8 cellular contexts compared by ENCODE assay signal in the genomic region with DNA sequence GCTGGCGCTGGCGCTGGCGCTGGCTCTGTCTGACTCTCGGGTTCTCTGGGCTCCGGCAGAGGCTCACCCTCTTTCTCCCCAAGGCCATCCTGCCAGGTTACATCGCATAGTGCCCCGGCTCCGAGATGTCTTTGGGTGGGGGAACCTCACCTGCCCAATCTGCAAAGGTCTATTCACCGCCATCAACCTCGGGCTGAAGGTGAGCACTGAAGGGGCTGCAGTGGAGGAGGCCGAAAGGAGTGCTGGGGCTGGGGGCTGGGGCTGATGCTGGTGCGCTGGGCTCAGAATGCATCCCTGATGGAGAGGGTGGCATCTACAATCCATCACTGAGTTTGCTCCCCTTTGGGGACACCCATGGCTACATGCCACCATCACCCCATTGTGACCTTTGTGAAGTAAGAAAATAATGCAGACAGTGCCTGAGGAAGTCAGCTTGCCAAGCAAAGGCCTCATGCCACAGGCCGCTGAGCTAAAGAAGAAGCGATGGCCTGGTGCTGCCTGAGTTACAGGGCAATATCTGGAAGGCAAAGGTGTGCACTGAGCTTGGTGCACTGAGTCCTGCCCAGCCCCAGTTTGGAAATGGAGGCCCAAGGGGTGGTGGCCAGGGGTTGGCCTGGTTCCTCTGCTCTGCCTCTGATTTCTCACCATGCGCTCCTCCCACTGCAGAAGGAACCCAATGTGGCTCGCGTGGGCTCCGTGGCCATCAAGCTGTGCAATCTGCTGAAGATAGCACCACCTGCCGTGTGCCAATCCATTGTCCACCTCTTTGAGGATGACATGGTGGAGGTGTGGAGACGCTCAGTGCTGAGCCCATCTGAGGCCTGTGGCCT. TPM values are rescaled to one million over a fixed set of nuclear protein-coding genes. Genes with fewer than 3 reads are reported as not detected.
DNase-seq lines count a peak whose midpoint lies in the region; ATAC-seq and TF ChIP-seq lines count a peak whose summit lies in the region.

No MANE protein-coding gene starts in this region.

- ATAC-seq in GM18505 (IDR thresholded peaks at IDR 0.05; ENCODE audit: unreplicated experiment) (peak; percentile 5), SK-N-SH treated with all-trans-retinoic acid at 6 μM for 48 hours (peak; percentile 5; the same call in 2 of the 3 replicates), gastrocnemius medialis (peak in 1 of 2 donors; percentile 1), HG02938 (IDR thresholded peaks at IDR 0.05; ENCODE audit: unreplicated experiment) (no peak), GM18502 (IDR thresholded peaks at IDR 0.05; ENCODE audit: poor library complexity, unreplicated experiment) (no peak)

- H3K27me3 ChIP-seq in gastrocnemius medialis, result no peaks in the 10 kb centered on the region

- in situ Hi-C loops in gastrocnemius medialis (cut with MboI; ENCODE audit: low sequenced_read_pairs in 4 of 4), result no loop called here

- intact Hi-C loops in gastrocnemius medialis (cut with DNase I; ENCODE audit: low total_unique reads), result loop anchor here (1.0 to 10.0 kb wide), 7 partner anchors 28 to 604 kb away; a partner anchor contains a TSS

- H3K9me3 ChIP-seq in gastrocnemius medialis, result no peaks in the 10 kb centered on the region

- TF ChIP-seq CTCF in fibroblast of villous mesenchyme (IDR thresholded peaks at IDR 0.05; ENCODE audit: insufficient read depth, low read depth, low read length) (no peak), gastrocnemius medialis (IDR thresholded peaks at IDR 0.05 in 4 of 5, conservative IDR thresholded peaks at IDR 0.05 in 1 of 5) (no peak)

- no peak for TF ChIP-seq POLR2A in GM18505 (IDR thresholded peaks at IDR 0.05; ENCODE audit: borderline replicate concordance, extremely low read depth, insufficient read depth, insufficient read length)
- TF ChIP-seq POLR2A in gastrocnemius medialis (IDR thresholded peaks at IDR 0.05), result no peak

- no peak for DNase-seq in fibroblast of villous mesenchyme (ENCODE audit: low read depth)
- no peak for DNase-seq in gastrocnemius medialis
- no peak for DNase-seq in SW480 (ENCODE audit: low spot score)
- no peak for DNase-seq in amygdala (lab: John Stamatoyannopoulos, UW)

- H3K4me1 ChIP-seq in gastrocnemius medialis, result peaks cover 16 to 17% of the 10 kb centered on the region in 2 donors

- H3K4me3 ChIP-seq in fibroblast of villous mesenchyme (ENCODE audit: low read depth, low read length), result peak overlapping the region; percentile 82
- H3K4me3 ChIP-seq in gastrocnemius medialis, result peak overlapping the region; percentile 77 to 92 (median 86)

- H3K27ac ChIP-seq in gastrocnemius medialis, result peak overlapping the region; percentile 90 to 97 (median 92)

- peaks cover 0 to 31% of the 10 kb centered on the region in 2 donors for H3K36me3 ChIP-seq in gastrocnemius medialis

TF ChIP-seq in SK-N-SH treated with all-trans-retinoic acid at 6 μM for 48 hours, 23 proteins besides CTCF, POLR2A, EP300 and RAD21:
- TF ChIP-seq ZFP30 (CRISPR knock-in tag; IDR thresholded peaks at IDR 0.05) (no peak), ARNTL (CRISPR knock-in tag; IDR thresholded peaks at IDR 0.05; ENCODE audit: borderline replicate concordance, low read depth) (no peak), SNAI2 (CRISPR knock-in tag; IDR thresholded peaks at IDR 0.05) (no peak)

RNA-seq across cellular contexts. Expression of a gene that starts 0.7 kb away (rescaled TPM):
- total RNA-seq in fibroblast of villous mesenchyme, result 35.0 and 37.7 TPM in 2 replicates
- total RNA-seq in gastrocnemius medialis, result 10 to 100 TPM; 19.2 to 56.1 (median 42.4) TPM

RNA-seq across cellular contexts. Expression of a gene that starts 28.0 kb away (rescaled TPM):
- total RNA-seq in fibroblast of villous mesenchyme (35.4 and 42.2 TPM in 2 replicates), gastrocnemius medialis (10 to 100 TPM; 18.5 to 49.2 (median 46.2) TPM)

RNA-seq across cellular contexts. Expression of a gene that starts 49.9 kb away (rescaled TPM):
- total RNA-seq in fibroblast of villous mesenchyme, result under 0.01 TPM in 1 of 2 replicates, not detected in the other
- total RNA-seq in gastrocnemius medialis, result 10 to 100 TPM in 1 of 4 donors, 1 to 10 TPM in 1, not detected in 2; 8.7 to 17.6 TPM

Comparison
In these comparisons a context has a peak if more than half of its experiments do, and no peak if none do; other contexts are left out.
1. ATAC-seq: peak in GM18505 (single experiment) and SK-N-SH treated with all-trans-retinoic acid at 6 μM for 48 hours (single experiment); none in HG02938 (single experiment) and GM18502 (single experiment).